ENCODE assay signal across 22 cellular contexts in genomic region chr2:145091967-145092366, GRCh38.
A peak's percentile ranks its signal among the peaks of the same experiment; 100 is the strongest.
DNase-seq lines count a peak whose midpoint lies in the region; ATAC-seq, FAIRE-seq and TF ChIP-seq lines count a peak whose summit lies in the region.
"Had no signal": no experiment of that assay in that cellular context is flagged by ENCODE, and none has a peak within 500 bp of the region (broad histone marks: within the 10 kb centered on the region; RNA-seq: fewer than 3 reads in every experiment).

No MANE protein-coding gene starts in this region.

- TF ChIP-seq RAD21 in IMR-90 (IDR thresholded peaks at IDR 0.05; ENCODE audit: low read length): no peak

- no peak for ATAC-seq in IMR-90 (ENCODE audit: low read depth)
- no peak for ATAC-seq in left lung
- ATAC-seq: GM23338, HCT116, K562, Panc1 had no signal

- H4K5ac ChIP-seq in IMR-90 (ENCODE audit: low read depth, low read length): no peak overlapping the region

- peak overlapping the region; percentile 44 for H3K27ac Mint-ChIP-seq in astrocyte (ENCODE audit: unreplicated experiment)
- H3K27ac Mint-ChIP-seq: GM23338 had no signal

- no peak overlapping the region for H2AK5ac ChIP-seq in IMR-90 (ENCODE audit: low read depth, low read length)

- H3K9ac ChIP-seq in IMR-90 (ENCODE audit: low read depth, low read length) (no peak overlapping the region), astrocyte (ENCODE audit: low read length) (no peak overlapping the region)

- H3K9me3 Mint-ChIP-seq in astrocyte (ENCODE audit: unreplicated experiment): peaks cover 2% of the 10 kb centered on the region

- BruUV-seq in IMR-90 (replicated peaks; lab: Mats Ljungman, UMichigan): no TSS peak

- H3K9me3 ChIP-seq in IMR-90 (ENCODE audit: control insufficient read depth, insufficient read depth, low read length) (no peaks in the 10 kb centered on the region; the same call in 1 of the 2 replicates), astrocyte (ENCODE audit: insufficient read depth, low read depth, low read length) (no peaks in the 10 kb centered on the region), osteoblast (ENCODE audit: low read depth, low read length) (no peaks in the 10 kb centered on the region), left lung (no peaks in the 10 kb centered on the region)
- H3K9me3 ChIP-seq: Caco-2 had no signal

- TF ChIP-seq CTCF in IMR-90 (conservative IDR thresholded peaks at IDR 0.05; ENCODE audit: low read depth, low read length) (no peak), astrocyte (IDR thresholded peaks at IDR 0.05; ENCODE audit: insufficient read depth, low read depth, low read length) (no peak), osteoblast (IDR thresholded peaks at IDR 0.05; ENCODE audit: extremely low read depth, low read depth, low read length) (no peak), left lung (IDR thresholded peaks at IDR 0.05) (no peak)

- H3K9me1 ChIP-seq in IMR-90 (ENCODE audit: insufficient read depth, low read length): peaks cover 4% of the 10 kb centered on the region

- H3K4me3 ChIP-seq in IMR-90 (ENCODE audit: insufficient read depth, low read depth, low read length) (no peak overlapping the region), astrocyte (ENCODE audit: insufficient read depth, low read depth, low read length) (no peak overlapping the region), osteoblast (ENCODE audit: insufficient read depth, low read length) (no peak overlapping the region), left lung (no peak overlapping the region)
- H3K4me3 ChIP-seq: GM23338, K562 had no signal

- H2BK20ac ChIP-seq in IMR-90 (ENCODE audit: low read depth, low read length): peak overlapping the region; percentile 23; the same call in 1 of the 2 replicates

- no peak overlapping the region for H3K56ac ChIP-seq in IMR-90 (ENCODE audit: extremely low read depth, insufficient read depth, low read length)

- H4K8ac ChIP-seq in IMR-90 (ENCODE audit: low read depth in 2 of 2, low read length in 2 of 2): no peak overlapping the region

- H3K4me2 ChIP-seq in IMR-90 (ENCODE audit: low read depth, low read length): no peak overlapping the region
- peak overlapping the region; percentile 2 for H3K4me2 ChIP-seq in astrocyte (ENCODE audit: low read length)
- peak overlapping the region; percentile 48 for H3K4me2 ChIP-seq in osteoblast (ENCODE audit: insufficient read depth, low read length)
- H3K4me2 ChIP-seq: GM23338 had no signal

- H2BK5ac ChIP-seq in IMR-90 (ENCODE audit: low read depth, low read length, poor library complexity, severe bottlenecking): no peak overlapping the region

- FAIRE-seq in astrocyte (lab: Jason Lieb, UNC): peak; percentile 71
- FAIRE-seq: HTR-8/SVneo, K562 had no signal

- H3K4me3 Mint-ChIP-seq in astrocyte (ENCODE audit: unreplicated experiment): no peak overlapping the region
- H3K4me3 Mint-ChIP-seq: GM23338 had no signal

- no peaks in the 10 kb centered on the region for H4K20me1 ChIP-seq in IMR-90 (ENCODE audit: insufficient read depth, low read length)
- no peaks in the 10 kb centered on the region for H4K20me1 ChIP-seq in astrocyte (ENCODE audit: insufficient read depth, low read length)
- H4K20me1 ChIP-seq in osteoblast (ENCODE audit: insufficient read depth, low read length): no peaks in the 10 kb centered on the region

- H3K27ac ChIP-seq in IMR-90 (ENCODE audit: insufficient read depth, low read length) (no peak overlapping the region), astrocyte (ENCODE audit: low read depth, low read length) (peak overlapping the region; percentile 25), osteoblast (ENCODE audit: low read depth, low read length) (peak overlapping the region; percentile 72), left lung (no peak overlapping the region)

- H2AK9ac ChIP-seq in IMR-90 (replicated peaks; ENCODE audit: low read depth, low read length, poor library complexity): no peak overlapping the region

- H3K27me3 Mint-ChIP-seq in astrocyte (ENCODE audit: low read depth, unreplicated experiment): no peaks in the 10 kb centered on the region

- peaks cover 42% of the 10 kb centered on the region for H3K4me1 Mint-ChIP-seq in astrocyte (ENCODE audit: low read depth, unreplicated experiment)
- H3K4me1 Mint-ChIP-seq: GM23338 had no signal

- H4K91ac ChIP-seq in IMR-90 (ENCODE audit: insufficient read depth, low read depth, low read length): no peak overlapping the region

- H3K79me2 ChIP-seq in astrocyte (ENCODE audit: insufficient read depth, low read length): no peaks in the 10 kb centered on the region
- no peaks in the 10 kb centered on the region for H3K79me2 ChIP-seq in osteoblast (ENCODE audit: insufficient read depth, low read length)

- H3K4me1 ChIP-seq in IMR-90 (ENCODE audit: control insufficient read depth, insufficient read depth, low read length) (peaks cover 3% of the 10 kb centered on the region; the same call in 1 of the 2 replicates), astrocyte (ENCODE audit: insufficient read depth, low read length) (no peaks in the 10 kb centered on the region), osteoblast (ENCODE audit: insufficient read depth, low read length) (peaks cover 36% of the 10 kb centered on the region), left lung (peaks cover 0 to 9% of the 10 kb centered on the region in 2 donors)
- H3K4me1 ChIP-seq: Caco-2 had no signal

- in situ Hi-C loops in IMR-90 (cut with MboI; ENCODE audit: low sequenced_read_pairs): no loop called here

- DNase-seq in COLO829 (ENCODE audit: low spot score): peak; percentile 24
- peak; percentile 28 for DNase-seq in IMR-90
- DNase-seq in astrocyte (ENCODE audit: low read depth): peak; percentile 80
- no peak for DNase-seq in osteoblast (ENCODE audit: insufficient read length, low spot score, missing footprints)
- DNase-seq in NCI-H2196 (lab: John Stamatoyannopoulos, UW; ENCODE audit: unreplicated experiment): no peak
- no peak for DNase-seq in HuH-7 (ENCODE audit: low spot score)
- no peak for DNase-seq in left lung
- no peak for DNase-seq in RPMI8226
- DNase-seq: ACHN, AML-193, Caco-2, NCI-H1048, NCI-H146, NCI-H2081 treated with DMSO at 0.1 percent for 48 hours, NCI-H2227 treated with DMSO at 0.1 percent for 48 hours, NCI-H524, SHP77 treated with DMSO at 0.1 percent for 48 hours had no signal

- no peak overlapping the region for H2BK15ac ChIP-seq in IMR-90 (ENCODE audit: low read depth, low read length)

- H3K4ac ChIP-seq in IMR-90 (ENCODE audit: low read depth, low read length): no peak overlapping the region

- H3K27me3 ChIP-seq in IMR-90 (ENCODE audit: control insufficient read depth, insufficient read depth, low read length) (no peaks in the 10 kb centered on the region), astrocyte (ENCODE audit: insufficient read depth, low read length) (no peaks in the 10 kb centered on the region), osteoblast (ENCODE audit: insufficient read depth, low read length) (no peaks in the 10 kb centered on the region), left lung (no peaks in the 10 kb centered on the region)

- CTCF ChIA-PET in IMR-90 (lab: Yijun Ruan, JAX): no interaction called here

- no peaks in the 10 kb centered on the region for H3K36me3 Mint-ChIP-seq in astrocyte (ENCODE audit: low read depth, unreplicated experiment)

- no peaks in the 10 kb centered on the region for H3K79me1 ChIP-seq in IMR-90 (ENCODE audit: low read depth in 1 of 2, low read length in 2 of 2)

- no peak overlapping the region for H2AFZ ChIP-seq in IMR-90 (replicated peaks; ENCODE audit: low read length, poor library complexity)
- no peak overlapping the region for H2AFZ ChIP-seq in astrocyte (ENCODE audit: low read depth, low read length)
- no peak overlapping the region for H2AFZ ChIP-seq in osteoblast (ENCODE audit: low read length)
- H2AFZ ChIP-seq: GM23338 had no signal

- TF ChIP-seq POLR2A in IMR-90 (IDR thresholded peaks at IDR 0.05; ENCODE audit: low read depth, low read length): no peak

- dilution Hi-C loops in IMR-90 (cut with HindIII; ENCODE audit: low sequenced_read_pairs, unreplicated experiment): no loop called here

- peak overlapping the region; percentile 0; the same call in 1 of the 2 replicates for H2BK120ac ChIP-seq in IMR-90 (ENCODE audit: low read depth, low read length)

- no peak overlapping the region for H3K18ac ChIP-seq in IMR-90 (ENCODE audit: low read depth, low read length)

- POLR2A ChIA-PET in IMR-90 (lab: Charles Lee; ENCODE audit: unreplicated experiment): no interaction called here

- H3K36me3 ChIP-seq in IMR-90 (ENCODE audit: control insufficient read depth, insufficient read depth, low read length) (no peaks in the 10 kb centered on the region), astrocyte (ENCODE audit: insufficient read depth, low read length) (no peaks in the 10 kb centered on the region), osteoblast (ENCODE audit: insufficient read depth, low read length) (no peaks in the 10 kb centered on the region), left lung (no peaks in the 10 kb centered on the region)

- intact Hi-C loops in IMR-90 (cut with micrococcal nuclease) (loop anchor here (10.0 kb wide), 1 partner anchor 567 kb away; the partner anchor contains the start of gene ZEB2), left lung (cut with DNase I) (no loop called here)

- H3K23ac ChIP-seq in IMR-90 (ENCODE audit: low read depth, low read length): no peak overlapping the region

- H3K14ac ChIP-seq in IMR-90 (replicated peaks; ENCODE audit: low read depth, low read length): 0 out of 2 replicates have a peak overlapping the region, but pooled peaks have one; percentile 36

TF ChIP-seq in IMR-90, 13 proteins besides CTCF, POLR2A, EP300 and RAD21:
- TF ChIP-seq ELK1 (IDR thresholded peaks at IDR 0.05; ENCODE audit: borderline replicate concordance, low read depth, low read length) (no peak), FOS (IDR thresholded peaks at IDR 0.05; ENCODE audit: low read depth, low read length) (peak; percentile 32; the same call in 1 of the 2 replicates)

Comparison
In these comparisons a context has a peak if more than half of its experiments do, and no peak if none do; other contexts are left out.
1. DNase-seq: peak in COLO829 (single experiment), IMR-90 (single experiment) and astrocyte (single experiment); none in osteoblast (single experiment), NCI-H2196 (single experiment), HuH-7 (single experiment), left lung (0 of 2) and RPMI8226 (single experiment).
2. H3K27ac ChIP-seq: peak in astrocyte (single experiment) and osteoblast (single experiment); none in IMR-90 (single experiment) and left lung (0 of 2).